28 cellular contexts compared by ENCODE assay signal in genomic region chrX:130592204-130592603, GRCh38.
"Had no signal": no experiment of that assay in that cellular context is flagged by ENCODE, and none has a peak within 500 bp of the region (broad histone marks: within the 10 kb centered on the region; RNA-seq: fewer than 3 reads in every experiment).

No MANE protein-coding gene starts in this region.

- H3K27me3 ChIP-seq: left lung, ovary, right atrium auricular region, testis, transverse colon, upper lobe of right lung had no signal

- H3K36me3 ChIP-seq: left lung, lower lobe of right lung, ovary, right atrium auricular region, stomach, thyroid gland, transverse colon, upper lobe of right lung had no signal

- H3K4me3 ChIP-seq: left lung, lower lobe of right lung, ovary, right atrium auricular region, skin epidermis, stomach, testis, thyroid gland, transverse colon, upper lobe of right lung had no signal

- DNase-seq: hypothalamus; immature natural killer cell; kidney; left colon; left lung; lower lobe of right lung; mammary epithelial cell; mesendoderm; naive B cell; natural killer cell; nephron progenitor cell; ovary; stimulated activated CD4-positive, alpha-beta T cell treated with anti-CD3 and anti-CD28 coated beads, Interleukin-12 subunit alpha, Interleukin-12 subunit beta, amount 100 ng/mL, for 4 hours; stimulated activated CD4-positive, alpha-beta T cell treated with anti-CD3 and anti-CD28 coated beads, Interleukin-15, amount 100 ng/mL, for 24 hours; stimulated activated CD4-positive, alpha-beta T cell treated with anti-CD3 and anti-CD28 coated beads, Interleukin-2, amount 100 ng/mL, for 24 hours; stimulated activated CD4-positive, alpha-beta T cell treated with anti-CD3 and anti-CD28 coated beads, Interleukin-4, amount 100 ng/mL, for 1 hour; stimulated activated naive B cell treated with anti-CD40 and anti-IgM and Interleukin-4, amounts not matched to agents 10 μg/mL and 1 μg/mL and 100 μg/mL, for 72 hours; stimulated activated naive CD8-positive, alpha-beta T cell treated with anti-CD3 and anti-CD28 coated beads, Interleukin-15, Interleukin-2, amounts not matched to agents 100 U/mL and 50 U/mL, for 24 hours; stomach; testis; thyroid gland; transverse colon; upper lobe of right lung had no signal

- H3K4me1 ChIP-seq: left lung, lower lobe of right lung, right atrium auricular region, stomach, testis, thyroid gland, transverse colon, upper lobe of right lung had no signal

- H3K9me3 ChIP-seq: left lung, lower lobe of right lung, ovary, right atrium auricular region, stomach, testis, thyroid gland, transverse colon, upper lobe of right lung had no signal

- FAIRE-seq: islet of Langerhans, urothelium cell line had no signal

- ATAC-seq: left colon; left lung; lower lobe of right lung; natural killer cell; sciatic nerve; stimulated activated naive B cell treated with anti-CD40 and anti-IgM and Interleukin-4, amounts not matched to agents 10 μg/mL and 1 μg/mL and 100 μg/mL, for 72 hours; stimulated activated naive CD8-positive, alpha-beta T cell treated with anti-CD3 and anti-CD28 coated beads, Interleukin-15, Interleukin-2, amounts not matched to agents 100 U/mL and 50 U/mL, for 24 hours; upper lobe of right lung had no signal

- H3K27ac ChIP-seq: left lung, lower lobe of right lung, ovary, right atrium auricular region, skin epidermis, stomach, testis, thyroid gland, transverse colon, upper lobe of right lung had no signal
